In genomic region chr2:148643421-148643820, GRCh38 we compare ENCODE assay signal across 8 cellular contexts. TPM values are rescaled to one million over a fixed set of nuclear protein-coding genes. Genes with fewer than 3 reads are reported as not detected.
DNase-seq lines count a peak whose midpoint lies in the region; ATAC-seq, FAIRE-seq and TF ChIP-seq lines count a peak whose summit lies in the region.

No MANE protein-coding gene starts in this region.

- H3K9ac ChIP-seq in HepG2 (ENCODE audit: insufficient read depth, low read depth, low read length) = peak overlapping the region; percentile 93; the same call in 1 of the 2 replicates

- BruUV-seq in HepG2 (replicated peaks; lab: Mats Ljungman, UMichigan) = no TSS peak

- no peaks in the 10 kb centered on the region for H3K36me3 ChIP-seq in HepG2 (replicated peaks in 1 of 2; ENCODE audit: control insufficient read depth in 1 of 2, insufficient read depth in 2 of 2, low read length in 2 of 2)
- H3K36me3 ChIP-seq in right lobe of liver = no peaks in the 10 kb centered on the region
- H3K36me3 ChIP-seq in sigmoid colon = no peaks in the 10 kb centered on the region

- peak overlapping the region; percentile 72 for H3K4me3 Mint-ChIP-seq in chondrocyte (ENCODE audit: unreplicated experiment)

- WGBS in HepG2 (ENCODE audit: low lambda C conversion rate) = 18% methylated on average over 5 of the region's 5 CpGs
- 35% methylated on average over 5 of the region's 5 CpGs for WGBS in right lobe of liver (ENCODE audit: insufficient coverage, low coverage, low lambda C conversion rate, missing lambda C conversion rate)
- WGBS in sigmoid colon, 2 donors = 18 to 30% methylated on average over 5 of the region's 5 CpGs

- peak overlapping the region; percentile 73 for H2AFZ ChIP-seq in HepG2 (ENCODE audit: low read length)

- DNase-seq in HepG2 (ENCODE audit: low spot score) (no peak), right lobe of liver (no peak), chondrocyte (ENCODE audit: low spot score) (no peak), sigmoid colon (no peak), HK-2 (ENCODE audit: unreplicated experiment) (no peak), caudate nucleus (lab: John Stamatoyannopoulos, UW) (no peak)
- DNase-seq in activated CD4-positive, alpha-beta T cell treated with anti-CD3 and anti-CD28 coated beads for 1 hour = no peak

- H3K79me2 ChIP-seq in HepG2 (ENCODE audit: insufficient read depth, low read length) = peaks cover 30% of the 10 kb centered on the region

- peaks cover 20% of the 10 kb centered on the region for H3K4me1 Mint-ChIP-seq in chondrocyte (ENCODE audit: low read depth)

- no peaks in the 10 kb centered on the region for H3K9me3 Mint-ChIP-seq in chondrocyte (ENCODE audit: low read depth)

- ATAC-seq in HepG2 = no peak
- no peak for ATAC-seq in right lobe of liver
- peak; percentile 33 for ATAC-seq in HG03469 (IDR thresholded peaks at IDR 0.05; ENCODE audit: unreplicated experiment)

- TF ChIP-seq POLR2A in HepG2 (IDR thresholded peaks at IDR 0.05; ENCODE audit: insufficient read depth in 1 of 2, low read depth in 2 of 2, low read length in 2 of 2) = no peak
- no peak for TF ChIP-seq POLR2A in right lobe of liver (IDR thresholded peaks at IDR 0.05)
- TF ChIP-seq POLR2A in sigmoid colon (IDR thresholded peaks at IDR 0.05) = no peak

- no peak for FAIRE-seq in HepG2 (lab: Jason Lieb, UNC)

- H3K27me3 ChIP-seq in HepG2 (ENCODE audit: control insufficient read depth in 1 of 2, insufficient read depth in 2 of 2, low read length in 2 of 2) (peaks cover 0 to 12% of the 10 kb centered on the region in 2 experiments; a peak in 3 of 5 replicates), right lobe of liver (no peaks in the 10 kb centered on the region), sigmoid colon (no peaks in the 10 kb centered on the region)

- intact Hi-C loops in HepG2 (cut with micrococcal nuclease; ENCODE audit: unreplicated experiment) = loop anchor here (10.0 kb wide), 2 partner anchors 799 to 941 kb away; partner anchors contain the start of genes ACVR2A and MMADHC
- intact Hi-C loops in right lobe of liver (cut with DNase I) = no loop called here
- intact Hi-C loops in sigmoid colon (cut with DNase I) = loop anchor here (10.0 kb wide), 4 partner anchors 231 to 941 kb away; partner anchors contain the start of genes ACVR2A, KIF5C, MBD5 and MMADHC

- H3K27ac ChIP-seq in HepG2 (ENCODE audit: extremely low read length, insufficient read depth, low read length) = no peak overlapping the region
- H3K27ac ChIP-seq in right lobe of liver = no peak overlapping the region
- peak overlapping the region; percentile 98 to 99 (median 98) for H3K27ac ChIP-seq in sigmoid colon
- no peak overlapping the region for H3K27ac ChIP-seq in caudate nucleus (ENCODE audit: low read depth, low read length)

- no peak for TF ChIP-seq RAD21 in HepG2 (CRISPR knock-in tag; IDR thresholded peaks at IDR 0.05)

- H3K4me1 ChIP-seq in HepG2 (ENCODE audit: insufficient read depth, low read length) (peaks cover 41% of the 10 kb centered on the region), right lobe of liver (peaks cover 0 to 13% (median 6%) of the 10 kb centered on the region in 4 donors), sigmoid colon (peaks cover 0 to 21% (median 14%) of the 10 kb centered on the region in 4 donors)

- H3K36me3 Mint-ChIP-seq in chondrocyte (ENCODE audit: low read depth) = no peaks in the 10 kb centered on the region

- POLR2A ChIA-PET in HepG2 (lab: Yijun Ruan, JAX) = interaction anchor here (0.7 to 1.6 kb wide), 2 partner anchors 26 to 134 kb away, joined by 3 to 4 read pairs; no protein-coding TSS in a partner anchor

- in situ Hi-C loops in HepG2 (cut with HindIII; ENCODE audit: extremely low pct_ligation_motif_present, low pct_unique_long_range_greater_than_20kb) = loop anchor here (25.0 kb wide), 1 partner anchor 344 kb away; no protein-coding TSS in a partner anchor

- H3K27me3 Mint-ChIP-seq in chondrocyte (ENCODE audit: low read depth) = no peaks in the 10 kb centered on the region

- H3K27ac Mint-ChIP-seq in chondrocyte (ENCODE audit: unreplicated experiment) = no peak overlapping the region

- TF ChIP-seq CTCF in HepG2 (CRISPR knock-in tag; IDR thresholded peaks at IDR 0.05) (no peak), right lobe of liver (IDR thresholded peaks at IDR 0.05) (no peak), chondrocyte (IDR thresholded peaks at IDR 0.05) (no peak), sigmoid colon (IDR thresholded peaks at IDR 0.05) (no peak)

- H3K4me3 ChIP-seq in HepG2 (replicated peaks in 1 of 3; ENCODE audit: insufficient read depth in 1 of 3, low read depth in 2 of 3, low read length in 3 of 3) (peak overlapping the region; percentile 91 to 94 (median 93)), right lobe of liver (peak overlapping the region in 1 of 3 donors; percentile 94), sigmoid colon (peak overlapping the region in 2 of 4 donors; percentile 89 to 92)

- peak overlapping the region; percentile 100 for H3K4me2 ChIP-seq in HepG2 (ENCODE audit: low read depth, low read length)

- H3K9me3 ChIP-seq in HepG2 (ENCODE audit: low read length) = no peaks in the 10 kb centered on the region
- no peaks in the 10 kb centered on the region for H3K9me3 ChIP-seq in right lobe of liver
- H3K9me3 ChIP-seq in sigmoid colon = no peaks in the 10 kb centered on the region

- peaks cover 17% of the 10 kb centered on the region for H4K20me1 ChIP-seq in HepG2 (ENCODE audit: insufficient read depth, low read length)

- CTCF ChIA-PET in HepG2 (lab: Yijun Ruan, JAX; ENCODE audit: low intra/inter-chr PET ratio, low total read pairs) = no interaction called here

- TF ChIP-seq EP300 in HepG2 (IDR thresholded peaks at IDR 0.05; ENCODE audit: low read depth in 2 of 2, low read length in 2 of 2) = no peak
- TF ChIP-seq EP300 in HepG2 (CRISPR knock-in tag; IDR thresholded peaks at IDR 0.05; ENCODE audit: borderline replicate concordance) = no peak
- TF ChIP-seq EP300 in sigmoid colon (IDR thresholded peaks at IDR 0.05) = no peak

TF ChIP-seq in HepG2, 621 proteins besides CTCF, POLR2A, EP300 and RAD21:
- TF ChIP-seq ZNF883 (CRISPR knock-in tag; IDR thresholded peaks at IDR 0.05; ENCODE audit: not compliant biosample characterization) = no peak
- 0 out of 2 replicates have a peak, but pooled peaks have one; percentile 2 for TF ChIP-seq ZNF414 (CRISPR knock-in tag; IDR thresholded peaks at IDR 0.05)
- no peak for TF ChIP-seq SNAPC2 (CRISPR knock-in tag; IDR thresholded peaks at IDR 0.05)
- 0 out of 2 replicates have a peak, but pooled peaks have one; percentile 10 for TF ChIP-seq ZNF136 (CRISPR knock-in tag; IDR thresholded peaks at IDR 0.05; ENCODE audit: low read depth)
- no peak for TF ChIP-seq ZNF484 (CRISPR knock-in tag; IDR thresholded peaks at IDR 0.05; ENCODE audit: borderline replicate concordance, low read depth)
- no peak for TF ChIP-seq ZNF691 (CRISPR knock-in tag; IDR thresholded peaks at IDR 0.05; ENCODE audit: borderline replicate concordance, low read depth)
- TF ChIP-seq ZNF768 (CRISPR knock-in tag; IDR thresholded peaks at IDR 0.05) = no peak
- TF ChIP-seq ZFP36L1 (CRISPR knock-in tag; IDR thresholded peaks at IDR 0.05) = 0 out of 2 replicates have a peak, but pooled peaks have one; percentile 2

RNA-seq across cellular contexts. Expression of gene EPC2, which starts 1.1 kb away (rescaled TPM):
- total RNA-seq in HepG2 (2016; rRNA removed; fragmentation: Illumina TruSeq; extraction: Trizol) = 22.0 and 24.2 TPM in 2 replicates
- 6.5 and 8.3 TPM in 2 replicates for total RNA-seq in HepG2 (2016; cell fraction: cytosol; rRNA removed; fragmentation: Illumina TruSeq; extraction: Trizol; ENCODE audit: low read depth)
- 21.5 and 24.1 TPM in 2 replicates for total RNA-seq in HepG2 (2016; cell fraction: insoluble cytoplasmic fraction; rRNA removed; fragmentation: Illumina TruSeq; extraction: Trizol)
- 19.1 and 21.6 TPM in 2 replicates for total RNA-seq in HepG2 (2016; cell fraction: membrane; rRNA removed; fragmentation: Illumina TruSeq; extraction: Trizol)
- total RNA-seq in HepG2 (2016; cell fraction: nucleus; rRNA removed; fragmentation: Illumina TruSeq; extraction: Trizol) = 39.0 and 41.4 TPM in 2 replicates
- 19.3 and 20.5 TPM in 2 replicates for polyA plus RNA-seq in HepG2 (2011; rRNA removed)
- polyA plus RNA-seq in HepG2 (2011; cell fraction: cytosol; rRNA removed) = 10.4 and 16.7 TPM in 2 replicates
- 10.3 and 12.5 TPM in 2 replicates for polyA plus RNA-seq in HepG2 (2011; cell fraction: nucleus; rRNA removed)
- 18.8 and 21.7 TPM in 2 replicates for polyA plus RNA-seq in HepG2 (2012)
- polyA plus RNA-seq in HepG2 (2016; cell fraction: cytosol; fragmentation: Illumina TruSeq; extraction: Trizol; ENCODE audit: low read depth) = 3.8 and 4.5 TPM in 2 replicates
- 23.9 and 24.6 TPM in 2 replicates for polyA plus RNA-seq in HepG2 (2016; cell fraction: insoluble cytoplasmic fraction; fragmentation: Illumina TruSeq; extraction: Trizol; ENCODE audit: low read depth)
- polyA plus RNA-seq in HepG2 (2016; cell fraction: membrane; fragmentation: Illumina TruSeq; extraction: Trizol; ENCODE audit: low read depth) = 12.6 and 14.5 TPM in 2 replicates
- 24.7 and 25.2 TPM in 2 replicates for polyA plus RNA-seq in HepG2 (2016; cell fraction: nucleus; fragmentation: Illumina TruSeq; extraction: Trizol; ENCODE audit: insufficient read depth, low read depth)
- 21.3 and 22.4 TPM in 2 replicates for polyA minus RNA-seq in HepG2 (2011; rRNA and poly(A)+ RNA removed; ENCODE audit: low replicate concordance)
- polyA minus RNA-seq in HepG2 (2011; cell fraction: cytosol; rRNA and poly(A)+ RNA removed) = 16.2 and 18.2 TPM in 2 replicates
- 124 and 162 TPM in 2 replicates for polyA minus RNA-seq in HepG2 (2011; cell fraction: nucleus; rRNA and poly(A)+ RNA removed)
- total RNA-seq in right lobe of liver = 10 to 100 TPM in 2 of 6 experiments, 1 to 10 TPM in 4; 7.7 to 13.3 (median 8.8) TPM
- total RNA-seq in chondrocyte = 23.2 to 29.3 TPM (median 23.8 TPM) in 3 replicates
- total RNA-seq in sigmoid colon = 10 to 100 TPM; 29.1 to 31.4 (median 30.0) TPM
- 10 to 100 TPM in 1 of 3 donors, 1 to 10 TPM in 2; 9.2 to 13.8 (median 9.5) TPM for polyA plus RNA-seq in sigmoid colon

Comparison
In these comparisons a context has a peak if more than half of its experiments do, and no peak if none do; other contexts are left out.
1. intact Hi-C loops: an anchor here in HepG2 (10.0 kb wide) and sigmoid colon (10.0 kb wide); none called in right lobe of liver.
2. H3K27ac ChIP-seq: peak in sigmoid colon (4 of 4); none in HepG2 (single experiment), right lobe of liver (0 of 3) and caudate nucleus (single experiment).